ENCODE assay signal across 1 cellular context in the genomic region with DNA sequence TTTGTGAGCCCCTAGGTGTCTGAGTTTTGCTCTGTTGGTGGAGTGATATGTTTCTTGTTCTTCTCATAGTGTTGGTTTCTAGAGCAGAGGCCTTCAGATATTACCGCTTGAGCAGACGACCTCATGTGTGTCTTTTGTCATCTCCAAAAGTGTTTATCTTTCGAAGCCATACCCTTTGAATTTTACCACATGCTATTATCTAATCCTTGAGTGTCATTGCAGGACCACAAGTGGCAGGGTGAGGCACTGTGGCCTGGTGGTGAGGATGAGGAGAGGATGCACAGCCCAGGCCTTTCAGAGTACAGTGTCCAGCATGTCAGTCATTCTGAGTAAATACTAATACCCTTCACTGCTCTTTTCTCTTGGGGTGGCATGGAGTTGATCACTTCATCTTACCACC.
TF ChIP-seq lines count a peak whose summit lies in the region.

No MANE protein-coding gene starts in this region.

TF ChIP-seq in K562, 482 proteins besides CTCF, POLR2A, EP300 and RAD21 (continued from another document and continues in another):
- TF ChIP-seq, protein P1, sequence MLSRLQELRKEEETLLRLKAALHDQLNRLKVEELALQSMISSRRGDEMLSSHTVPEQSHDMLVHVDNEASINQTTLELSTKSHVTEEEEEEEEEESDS (CRISPR knock-in tag; IDR thresholded peaks at IDR 0.05): no peak
- TF ChIP-seq, protein P2, sequence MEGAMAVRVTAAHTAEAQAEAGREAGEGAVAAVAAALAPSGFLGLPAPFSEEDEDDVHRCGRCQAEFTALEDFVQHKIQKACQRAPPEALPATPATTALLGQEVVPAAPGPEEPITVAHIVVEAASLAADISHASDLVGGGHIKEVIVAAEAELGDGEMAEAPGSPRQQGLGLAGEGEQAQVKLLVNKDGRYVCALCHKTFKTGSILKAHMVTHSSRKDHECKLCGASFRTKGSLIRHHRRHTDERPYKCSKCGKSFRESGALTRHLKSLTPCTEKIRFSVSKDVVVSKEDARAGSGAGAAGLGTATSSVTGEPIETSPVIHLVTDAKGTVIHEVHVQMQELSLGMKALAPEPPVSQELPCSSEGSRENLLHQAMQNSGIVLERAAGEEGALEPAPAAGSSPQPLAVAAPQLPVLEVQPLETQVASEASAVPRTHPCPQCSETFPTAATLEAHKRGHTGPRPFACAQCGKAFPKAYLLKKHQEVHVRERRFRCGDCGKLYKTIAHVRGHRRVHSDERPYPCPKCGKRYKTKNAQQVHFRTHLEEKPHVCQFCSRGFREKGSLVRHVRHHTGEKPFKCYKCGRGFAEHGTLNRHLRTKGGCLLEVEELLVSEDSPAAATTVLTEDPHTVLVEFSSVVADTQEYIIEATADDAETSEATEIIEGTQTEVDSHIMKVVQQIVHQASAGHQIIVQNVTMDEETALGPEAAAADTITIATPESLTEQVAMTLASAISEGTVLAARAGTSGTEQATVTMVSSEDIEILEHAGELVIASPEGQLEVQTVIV (CRISPR knock-in tag; IDR thresholded peaks at IDR 0.05; ENCODE audit: borderline replicate concordance): no peak
- TF ChIP-seq ZNF583 (CRISPR knock-in tag; IDR thresholded peaks at IDR 0.05) (no peak), ATF1 (CRISPR knock-in tag; IDR thresholded peaks at IDR 0.05) (no peak), ATF1 (tag; IDR thresholded peaks at IDR 0.05) (no peak), MTA2 (IDR thresholded peaks at IDR 0.05; ENCODE audit: low read depth) (no peak), ZNF408 (CRISPR knock-in tag; IDR thresholded peaks at IDR 0.05; ENCODE audit: low read depth) (no peak), ZNF75A (CRISPR knock-in tag; IDR thresholded peaks at IDR 0.05) (no peak), IFI16 (CRISPR knock-in tag; IDR thresholded peaks at IDR 0.05) (no peak), TEAD4 (IDR thresholded peaks at IDR 0.05; ENCODE audit: low read length) (peak; percentile 72), TEAD4 (CRISPR knock-in tag; IDR thresholded peaks at IDR 0.05; ENCODE audit: borderline replicate concordance) (no peak), KLF6 (CRISPR knock-in tag; IDR thresholded peaks at IDR 0.05; ENCODE audit: borderline replicate concordance) (no peak), HSF4 (CRISPR knock-in tag; IDR thresholded peaks at IDR 0.05; ENCODE audit: borderline replicate concordance) (no peak), GATA2 (CRISPR knock-in tag; IDR thresholded peaks at IDR 0.05) (no peak), ZNF586 (CRISPR knock-in tag; conservative IDR thresholded peaks at IDR 0.05) (no peak), LCOR (CRISPR knock-in tag; IDR thresholded peaks at IDR 0.05) (peak; percentile 70; the same call in 1 of the 2 replicates), HEY1 (CRISPR knock-in tag; IDR thresholded peaks at IDR 0.05; ENCODE audit: borderline replicate concordance) (no peak), PML (IDR thresholded peaks at IDR 0.05; ENCODE audit: low read length) (0 out of 2 replicates have a peak, but pooled peaks have one; percentile 29), ZNF76 (CRISPR knock-in tag; IDR thresholded peaks at IDR 0.05; ENCODE audit: borderline replicate concordance) (no peak), RHOXF2B (CRISPR knock-in tag; conservative IDR thresholded peaks at IDR 0.05) (no peak), HLTF (IDR thresholded peaks at IDR 0.05) (no peak), FOSL1 (tag; conservative IDR thresholded peaks at IDR 0.05) (no peak), RUNX1 (IDR thresholded peaks at IDR 0.05; ENCODE audit: low read depth) (no peak), ZNF184 (CRISPR knock-in tag; IDR thresholded peaks at IDR 0.05) (no peak), TCF3 (CRISPR knock-in tag; IDR thresholded peaks at IDR 0.05) (peak; percentile 91), NCOA2 (IDR thresholded peaks at IDR 0.05; ENCODE audit: partially characterized antibody in 2 of 2) (no peak), ZBED1 (IDR thresholded peaks at IDR 0.05) (no peak), PHF21A (IDR thresholded peaks at IDR 0.05; ENCODE audit: borderline replicate concordance, low read depth) (no peak), ARID2 (IDR thresholded peaks at IDR 0.05) (no peak)
- TF ChIP-seq, protein P3, sequence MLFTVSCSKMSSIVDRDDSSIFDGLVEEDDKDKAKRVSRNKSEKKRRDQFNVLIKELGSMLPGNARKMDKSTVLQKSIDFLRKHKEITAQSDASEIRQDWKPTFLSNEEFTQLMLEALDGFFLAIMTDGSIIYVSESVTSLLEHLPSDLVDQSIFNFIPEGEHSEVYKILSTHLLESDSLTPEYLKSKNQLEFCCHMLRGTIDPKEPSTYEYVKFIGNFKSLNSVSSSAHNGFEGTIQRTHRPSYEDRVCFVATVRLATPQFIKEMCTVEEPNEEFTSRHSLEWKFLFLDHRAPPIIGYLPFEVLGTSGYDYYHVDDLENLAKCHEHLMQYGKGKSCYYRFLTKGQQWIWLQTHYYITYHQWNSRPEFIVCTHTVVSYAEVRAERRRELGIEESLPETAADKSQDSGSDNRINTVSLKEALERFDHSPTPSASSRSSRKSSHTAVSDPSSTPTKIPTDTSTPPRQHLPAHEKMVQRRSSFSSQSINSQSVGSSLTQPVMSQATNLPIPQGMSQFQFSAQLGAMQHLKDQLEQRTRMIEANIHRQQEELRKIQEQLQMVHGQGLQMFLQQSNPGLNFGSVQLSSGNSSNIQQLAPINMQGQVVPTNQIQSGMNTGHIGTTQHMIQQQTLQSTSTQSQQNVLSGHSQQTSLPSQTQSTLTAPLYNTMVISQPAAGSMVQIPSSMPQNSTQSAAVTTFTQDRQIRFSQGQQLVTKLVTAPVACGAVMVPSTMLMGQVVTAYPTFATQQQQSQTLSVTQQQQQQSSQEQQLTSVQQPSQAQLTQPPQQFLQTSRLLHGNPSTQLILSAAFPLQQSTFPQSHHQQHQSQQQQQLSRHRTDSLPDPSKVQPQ (CRISPR knock-in tag; IDR thresholded peaks at IDR 0.05; ENCODE audit: borderline replicate concordance): no peak
- TF ChIP-seq, protein P4, sequence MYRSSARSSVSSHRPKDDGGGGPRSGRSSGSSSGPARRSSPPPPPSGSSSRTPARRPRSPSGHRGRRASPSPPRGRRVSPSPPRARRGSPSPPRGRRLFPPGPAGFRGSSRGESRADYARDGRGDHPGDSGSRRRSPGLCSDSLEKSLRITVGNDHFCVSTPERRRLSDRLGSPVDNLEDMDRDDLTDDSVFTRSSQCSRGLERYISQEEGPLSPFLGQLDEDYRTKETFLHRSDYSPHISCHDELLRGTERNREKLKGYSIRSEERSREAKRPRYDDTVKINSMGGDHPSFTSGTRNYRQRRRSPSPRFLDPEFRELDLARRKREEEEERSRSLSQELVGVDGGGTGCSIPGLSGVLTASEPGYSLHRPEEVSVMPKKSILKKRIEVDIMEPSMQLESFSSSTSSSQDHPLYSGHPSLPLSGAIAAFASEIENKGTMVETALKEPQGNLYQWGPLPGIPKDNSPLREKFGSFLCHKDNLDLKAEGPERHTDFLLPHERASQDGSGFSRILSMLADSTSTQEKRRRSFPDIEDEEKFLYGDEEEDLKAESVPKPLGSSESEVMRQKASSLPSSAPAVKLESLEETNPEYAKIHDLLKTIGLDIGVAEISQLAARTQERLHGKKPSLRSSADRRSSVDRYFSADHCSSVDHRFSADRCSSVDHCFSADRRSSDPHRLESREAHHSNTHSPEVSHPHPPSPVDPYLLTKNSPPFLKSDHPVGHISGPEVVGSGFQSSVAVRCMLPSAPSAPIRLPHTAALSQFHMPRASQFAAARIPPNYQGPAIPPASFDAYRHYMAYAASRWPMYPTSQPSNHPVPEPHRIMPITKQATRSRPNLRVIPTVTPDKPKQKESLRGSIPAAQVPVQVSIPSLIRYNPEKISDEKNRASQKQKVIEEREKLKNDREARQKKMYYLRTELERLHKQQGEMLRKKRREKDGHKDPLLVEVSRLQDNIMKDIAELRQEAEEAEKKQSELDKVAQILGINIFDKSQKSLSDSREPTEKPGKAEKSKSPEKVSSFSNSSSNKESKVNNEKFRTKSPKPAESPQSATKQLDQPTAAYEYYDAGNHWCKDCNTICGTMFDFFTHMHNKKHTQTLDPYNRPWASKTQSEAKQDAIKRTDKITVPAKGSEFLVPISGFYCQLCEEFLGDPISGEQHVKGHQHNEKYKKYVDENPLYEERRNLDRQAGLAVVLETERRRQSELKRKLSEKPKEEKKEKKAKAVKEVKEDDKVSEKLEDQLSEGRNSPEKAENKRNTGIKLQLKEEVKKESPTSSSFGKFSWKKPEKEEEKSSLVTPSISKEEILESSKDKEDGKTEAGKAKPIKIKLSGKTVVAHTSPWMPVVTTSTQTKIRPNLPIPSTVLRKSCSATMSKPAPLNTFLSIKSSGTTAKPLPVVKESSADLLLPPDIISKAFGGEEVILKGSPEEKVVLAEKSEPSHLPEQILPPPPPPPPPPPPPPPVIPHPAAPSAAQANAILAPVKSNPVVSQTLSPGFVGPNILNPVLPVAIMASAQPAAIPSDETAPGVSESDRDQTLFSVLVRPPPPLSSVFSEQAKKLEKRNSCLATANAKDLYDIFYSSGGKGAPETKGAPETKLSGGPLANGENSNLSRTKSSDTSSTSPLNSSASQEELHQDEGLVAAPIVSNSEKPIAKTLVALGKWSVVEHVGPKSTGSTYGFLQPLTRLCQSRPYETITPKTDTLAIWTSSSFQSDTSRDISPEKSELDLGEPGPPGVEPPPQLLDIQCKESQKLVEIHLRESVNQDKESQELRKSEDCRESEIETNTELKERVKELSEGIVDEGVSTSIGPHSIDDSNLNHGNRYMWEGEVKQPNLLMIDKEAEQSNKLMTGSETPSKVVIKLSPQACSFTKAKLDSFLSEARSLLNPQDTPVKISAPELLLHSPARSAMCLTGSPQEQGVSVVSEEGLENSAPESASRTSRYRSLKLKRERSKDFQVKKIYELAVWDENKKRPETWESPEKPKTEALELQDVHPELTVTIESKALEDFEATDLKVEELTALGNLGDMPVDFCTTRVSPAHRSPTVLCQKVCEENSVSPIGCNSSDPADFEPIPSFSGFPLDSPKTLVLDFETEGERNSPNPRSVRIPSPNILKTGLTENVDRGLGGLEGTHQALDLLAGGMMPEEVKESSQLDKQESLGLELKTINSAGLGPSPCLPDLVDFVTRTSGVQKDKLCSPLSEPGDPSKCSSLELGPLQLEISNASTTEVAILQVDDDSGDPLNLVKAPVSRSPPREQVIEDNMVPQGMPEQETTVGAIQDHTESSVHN (IDR thresholded peaks at IDR 0.05; ENCODE audit: borderline replicate concordance in 1 of 2, low read depth in 1 of 2): no peak
- TF ChIP-seq, protein P5, sequence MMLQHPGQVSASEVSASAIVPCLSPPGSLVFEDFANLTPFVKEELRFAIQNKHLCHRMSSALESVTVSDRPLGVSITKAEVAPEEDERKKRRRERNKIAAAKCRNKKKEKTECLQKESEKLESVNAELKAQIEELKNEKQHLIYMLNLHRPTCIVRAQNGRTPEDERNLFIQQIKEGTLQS (IDR thresholded peaks at IDR 0.05): no peak
- TF ChIP-seq, protein P5 (CRISPR knock-in tag; conservative IDR thresholded peaks at IDR 0.05): no peak
- TF ChIP-seq, protein P6, sequence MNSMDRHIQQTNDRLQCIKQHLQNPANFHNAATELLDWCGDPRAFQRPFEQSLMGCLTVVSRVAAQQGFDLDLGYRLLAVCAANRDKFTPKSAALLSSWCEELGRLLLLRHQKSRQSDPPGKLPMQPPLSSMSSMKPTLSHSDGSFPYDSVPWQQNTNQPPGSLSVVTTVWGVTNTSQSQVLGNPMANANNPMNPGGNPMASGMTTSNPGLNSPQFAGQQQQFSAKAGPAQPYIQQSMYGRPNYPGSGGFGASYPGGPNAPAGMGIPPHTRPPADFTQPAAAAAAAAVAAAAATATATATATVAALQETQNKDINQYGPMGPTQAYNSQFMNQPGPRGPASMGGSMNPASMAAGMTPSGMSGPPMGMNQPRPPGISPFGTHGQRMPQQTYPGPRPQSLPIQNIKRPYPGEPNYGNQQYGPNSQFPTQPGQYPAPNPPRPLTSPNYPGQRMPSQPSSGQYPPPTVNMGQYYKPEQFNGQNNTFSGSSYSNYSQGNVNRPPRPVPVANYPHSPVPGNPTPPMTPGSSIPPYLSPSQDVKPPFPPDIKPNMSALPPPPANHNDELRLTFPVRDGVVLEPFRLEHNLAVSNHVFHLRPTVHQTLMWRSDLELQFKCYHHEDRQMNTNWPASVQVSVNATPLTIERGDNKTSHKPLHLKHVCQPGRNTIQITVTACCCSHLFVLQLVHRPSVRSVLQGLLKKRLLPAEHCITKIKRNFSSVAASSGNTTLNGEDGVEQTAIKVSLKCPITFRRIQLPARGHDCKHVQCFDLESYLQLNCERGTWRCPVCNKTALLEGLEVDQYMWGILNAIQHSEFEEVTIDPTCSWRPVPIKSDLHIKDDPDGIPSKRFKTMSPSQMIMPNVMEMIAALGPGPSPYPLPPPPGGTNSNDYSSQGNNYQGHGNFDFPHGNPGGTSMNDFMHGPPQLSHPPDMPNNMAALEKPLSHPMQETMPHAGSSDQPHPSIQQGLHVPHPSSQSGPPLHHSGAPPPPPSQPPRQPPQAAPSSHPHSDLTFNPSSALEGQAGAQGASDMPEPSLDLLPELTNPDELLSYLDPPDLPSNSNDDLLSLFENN (IDR thresholded peaks at IDR 0.05; ENCODE audit: low read depth in 2 of 2, low read length in 2 of 2): no peak
- TF ChIP-seq, protein P7, sequence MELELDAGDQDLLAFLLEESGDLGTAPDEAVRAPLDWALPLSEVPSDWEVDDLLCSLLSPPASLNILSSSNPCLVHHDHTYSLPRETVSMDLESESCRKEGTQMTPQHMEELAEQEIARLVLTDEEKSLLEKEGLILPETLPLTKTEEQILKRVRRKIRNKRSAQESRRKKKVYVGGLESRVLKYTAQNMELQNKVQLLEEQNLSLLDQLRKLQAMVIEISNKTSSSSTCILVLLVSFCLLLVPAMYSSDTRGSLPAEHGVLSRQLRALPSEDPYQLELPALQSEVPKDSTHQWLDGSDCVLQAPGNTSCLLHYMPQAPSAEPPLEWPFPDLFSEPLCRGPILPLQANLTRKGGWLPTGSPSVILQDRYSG (tag; conservative IDR thresholded peaks at IDR 0.05; ENCODE audit: low read depth): no peak
- TF ChIP-seq, protein P8, sequence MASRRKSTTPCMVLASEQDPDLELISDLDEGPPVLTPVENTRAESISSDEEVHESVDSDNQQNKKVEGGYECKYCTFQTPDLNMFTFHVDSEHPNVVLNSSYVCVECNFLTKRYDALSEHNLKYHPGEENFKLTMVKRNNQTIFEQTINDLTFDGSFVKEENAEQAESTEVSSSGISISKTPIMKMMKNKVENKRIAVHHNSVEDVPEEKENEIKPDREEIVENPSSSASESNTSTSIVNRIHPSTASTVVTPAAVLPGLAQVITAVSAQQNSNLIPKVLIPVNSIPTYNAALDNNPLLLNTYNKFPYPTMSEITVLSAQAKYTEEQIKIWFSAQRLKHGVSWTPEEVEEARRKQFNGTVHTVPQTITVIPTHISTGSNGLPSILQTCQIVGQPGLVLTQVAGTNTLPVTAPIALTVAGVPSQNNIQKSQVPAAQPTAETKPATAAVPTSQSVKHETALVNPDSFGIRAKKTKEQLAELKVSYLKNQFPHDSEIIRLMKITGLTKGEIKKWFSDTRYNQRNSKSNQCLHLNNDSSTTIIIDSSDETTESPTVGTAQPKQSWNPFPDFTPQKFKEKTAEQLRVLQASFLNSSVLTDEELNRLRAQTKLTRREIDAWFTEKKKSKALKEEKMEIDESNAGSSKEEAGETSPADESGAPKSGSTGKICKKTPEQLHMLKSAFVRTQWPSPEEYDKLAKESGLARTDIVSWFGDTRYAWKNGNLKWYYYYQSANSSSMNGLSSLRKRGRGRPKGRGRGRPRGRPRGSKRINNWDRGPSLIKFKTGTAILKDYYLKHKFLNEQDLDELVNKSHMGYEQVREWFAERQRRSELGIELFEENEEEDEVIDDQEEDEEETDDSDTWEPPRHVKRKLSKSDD (conservative IDR thresholded peaks at IDR 0.05; ENCODE audit: low read length): no peak
